ENCODE assay signal across 25 cellular contexts in the genomic region with DNA sequence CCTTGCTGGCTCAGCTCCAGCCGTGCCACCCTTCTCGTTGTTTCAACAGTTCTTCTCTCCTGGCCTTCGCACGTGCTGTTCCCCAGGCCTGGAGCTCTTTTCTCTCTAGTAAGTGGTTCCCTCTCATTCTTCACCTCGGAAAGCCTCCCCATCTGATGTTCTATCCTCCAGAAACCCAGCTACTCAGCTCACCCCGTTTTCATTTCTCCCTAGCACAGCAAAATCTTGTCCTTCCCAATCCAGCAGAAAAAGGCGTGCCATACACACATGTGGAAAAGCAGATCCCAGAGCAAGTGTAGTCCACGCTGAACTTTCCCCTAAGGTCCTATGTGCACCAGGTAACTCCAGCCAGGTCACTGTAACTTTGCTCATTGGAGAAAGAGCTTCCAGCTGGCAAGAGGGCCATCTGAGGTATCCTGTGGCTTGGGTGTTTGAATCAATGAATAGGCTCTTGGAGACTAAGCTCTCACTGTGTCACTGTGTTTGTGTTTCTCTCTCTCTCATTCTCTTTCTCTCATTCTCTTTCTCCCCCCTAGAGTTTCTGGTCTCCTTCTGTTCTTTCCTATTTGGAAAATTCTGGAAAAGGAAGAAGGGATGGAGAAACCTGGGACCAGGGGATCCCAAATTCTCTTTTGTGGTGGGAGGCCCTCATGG. TPM values are rescaled to one million over a fixed set of nuclear protein-coding genes. Genes with fewer than 3 reads are reported as not detected.
DNase-seq lines count a peak whose midpoint lies in the region; ATAC-seq and TF ChIP-seq lines count a peak whose summit lies in the region.
"Had no signal": no experiment of that assay in that cellular context is flagged by ENCODE, and none has a peak within 500 bp of the region (broad histone marks: within the 10 kb centered on the region; RNA-seq: fewer than 3 reads in every experiment).

No MANE protein-coding gene starts in this region.

- H3K4me2 ChIP-seq in Loucy (ENCODE audit: low read depth, low read length, poor library complexity, severe bottlenecking): no peak overlapping the region

- H3K79me2 ChIP-seq in Loucy (ENCODE audit: insufficient read depth, low read length): no peaks in the 10 kb centered on the region

- H4K20me1 ChIP-seq in Loucy (ENCODE audit: insufficient read depth, low read length, poor library complexity, severe bottlenecking): no peaks in the 10 kb centered on the region

- H3K4me1 ChIP-seq in Loucy (ENCODE audit: insufficient read depth, low read length, poor library complexity, severe bottlenecking): no peaks in the 10 kb centered on the region

- ATAC-seq in HG03097 (IDR thresholded peaks at IDR 0.05; ENCODE audit: low FRiP score, unreplicated experiment) (no peak), GM21423 (IDR thresholded peaks at IDR 0.05; ENCODE audit: unreplicated experiment) (no peak)
- ATAC-seq: A549; activated CD4-positive, CD25-positive, alpha-beta regulatory T cell treated with anti-CD3 and anti-CD28 coated beads, Interleukin-2, amount 50 U/mL, for 24 hours; PC-3; stimulated activated naive CD8-positive, alpha-beta T cell treated with anti-CD3 and anti-CD28 coated beads, Interleukin-15, amount 100 ng/mL, for 72 hours had no signal

- H2AFZ ChIP-seq in Loucy (ENCODE audit: low read length): peak overlapping the region; percentile 23; the same call in 1 of the 2 replicates

- no peak overlapping the region for H3K27ac Mint-ChIP-seq in T-helper 2 cell treated with Interferon-gamma antibody and Interleukin-4, amounts not matched to agents 5 μg/mL and 100 μg/mL, for 36 hours
- H3K27ac Mint-ChIP-seq in glutamatergic neuron (ENCODE audit: unreplicated experiment): peak overlapping the region; percentile 22
- peak overlapping the region; percentile 22 for H3K27ac Mint-ChIP-seq in progenitor cell of endocrine pancreas
- H3K27ac Mint-ChIP-seq: activated naive CD4-positive, alpha-beta T cell treated with anti-CD3 and anti-CD28 coated beads for 36 hours; stimulated activated naive CD8-positive, alpha-beta T cell treated with anti-CD3 and anti-CD28 coated beads, Interleukin-15, amount 100 ng/mL, for 72 hours had no signal

- H3K4me3 Mint-ChIP-seq in T-helper 2 cell treated with Interferon-gamma antibody and Interleukin-4, amounts not matched to agents 5 μg/mL and 100 μg/mL, for 36 hours: peak overlapping the region; percentile 1
- H3K4me3 Mint-ChIP-seq in glutamatergic neuron (ENCODE audit: unreplicated experiment) (peak overlapping the region; percentile 49), progenitor cell of endocrine pancreas (ENCODE audit: low read depth) (no peak overlapping the region)
- H3K4me3 Mint-ChIP-seq: activated naive CD4-positive, alpha-beta T cell treated with anti-CD3 and anti-CD28 coated beads for 36 hours; stimulated activated naive CD8-positive, alpha-beta T cell treated with anti-CD3 and anti-CD28 coated beads, Interleukin-15, amount 100 ng/mL, for 72 hours had no signal

- TF ChIP-seq CTCF in Loucy (conservative IDR thresholded peaks at IDR 0.05; ENCODE audit: low read length): no peak
- no peak for TF ChIP-seq CTCF in glutamatergic neuron (IDR thresholded peaks at IDR 0.05; ENCODE audit: partially characterized antibody, unreplicated experiment)
- TF ChIP-seq CTCF in progenitor cell of endocrine pancreas (IDR thresholded peaks at IDR 0.05; ENCODE audit: unreplicated experiment): no peak

- H3K9me3 Mint-ChIP-seq in T-helper 2 cell treated with Interferon-gamma antibody and Interleukin-4, amounts not matched to agents 5 μg/mL and 100 μg/mL, for 36 hours: no peaks in the 10 kb centered on the region
- peaks cover 6% of the 10 kb centered on the region for H3K9me3 Mint-ChIP-seq in glutamatergic neuron (ENCODE audit: unreplicated experiment)
- no peaks in the 10 kb centered on the region for H3K9me3 Mint-ChIP-seq in progenitor cell of endocrine pancreas (ENCODE audit: low read depth)
- H3K9me3 Mint-ChIP-seq: activated naive CD4-positive, alpha-beta T cell treated with anti-CD3 and anti-CD28 coated beads for 36 hours; CD4-positive, alpha-beta memory T cell; stimulated activated naive CD8-positive, alpha-beta T cell treated with anti-CD3 and anti-CD28 coated beads, Interleukin-15, amount 100 ng/mL, for 72 hours had no signal

- no peak for DNase-seq in T-helper 2 cell treated with Interferon-gamma antibody and Interleukin-4, amounts not matched to agents 5 μg/mL and 100 μg/mL, for 36 hours (ENCODE audit: low spot score)
- DNase-seq in T-helper 2 cell: no peak
- no peak for DNase-seq in glutamatergic neuron
- no peak for DNase-seq in progenitor cell of endocrine pancreas (ENCODE audit: low spot score, unreplicated experiment)
- DNase-seq in NCI-H1417 (lab: John Stamatoyannopoulos, UW): no peak
- DNase-seq: activated CD4-positive, alpha-beta T cell treated with anti-CD3 and anti-CD28 coated beads, Interleukin-2, amount 50 U/mL, for 48 hours; activated naive CD4-positive, alpha-beta T cell treated with anti-CD3 and anti-CD28 coated beads for 36 hours; CD4-positive, alpha-beta memory T cell; DMS 273 treated with DMSO at 0.1 percent for 48 hours; foreskin melanocyte; kidney glomerular epithelial cell; mammary epithelial cell; NCI-H1048; NCI-H1694; NK-92 treated with Interleukin-12 subunit alpha and Interleukin-12 subunit beta, amount 100 ng/mL, for 24 hours; PC-3; SK-N-SH; stimulated activated CD4-positive, alpha-beta T cell treated with anti-CD3 and anti-CD28 coated beads, Interleukin-1b, Interleukin-23, amount 100 ng/mL, for 48 hours; stimulated activated naive CD8-positive, alpha-beta T cell treated with anti-CD3 and anti-CD28 coated beads, Interleukin-15, amount 100 ng/mL, for 72 hours had no signal

- H3K27me3 Mint-ChIP-seq in T-helper 2 cell treated with Interferon-gamma antibody and Interleukin-4, amounts not matched to agents 5 μg/mL and 100 μg/mL, for 36 hours (ENCODE audit: low read depth): peaks cover 34% of the 10 kb centered on the region
- H3K27me3 Mint-ChIP-seq in glutamatergic neuron (ENCODE audit: unreplicated experiment) (peaks cover 7% of the 10 kb centered on the region), progenitor cell of endocrine pancreas (peaks cover 52% of the 10 kb centered on the region)

- H3K4me1 Mint-ChIP-seq in T-helper 2 cell treated with Interferon-gamma antibody and Interleukin-4, amounts not matched to agents 5 μg/mL and 100 μg/mL, for 36 hours (ENCODE audit: low read depth): peaks cover 6% of the 10 kb centered on the region
- H3K4me1 Mint-ChIP-seq in glutamatergic neuron (ENCODE audit: low read depth, unreplicated experiment): peaks cover 1% of the 10 kb centered on the region
- no peaks in the 10 kb centered on the region for H3K4me1 Mint-ChIP-seq in progenitor cell of endocrine pancreas (ENCODE audit: low read depth)

- no peaks in the 10 kb centered on the region for H3K9me2 ChIP-seq in Loucy (replicated peaks; ENCODE audit: low read depth, low read length)
- H3K9me2 ChIP-seq: SK-N-SH had no signal

- H3K9ac ChIP-seq in Loucy (ENCODE audit: low read depth, low read length, poor library complexity, severe bottlenecking): no peak overlapping the region
- H3K9ac ChIP-seq: SK-N-SH had no signal

- H3K36me3 Mint-ChIP-seq in T-helper 2 cell treated with Interferon-gamma antibody and Interleukin-4, amounts not matched to agents 5 μg/mL and 100 μg/mL, for 36 hours (ENCODE audit: low read depth): no peaks in the 10 kb centered on the region
- H3K36me3 Mint-ChIP-seq in glutamatergic neuron (ENCODE audit: unreplicated experiment) (no peaks in the 10 kb centered on the region), progenitor cell of endocrine pancreas (ENCODE audit: insufficient read depth) (no peaks in the 10 kb centered on the region)
- H3K36me3 Mint-ChIP-seq: CD4-positive, alpha-beta memory T cell had no signal

- no peaks in the 10 kb centered on the region for H3K27me3 ChIP-seq in Loucy (ENCODE audit: insufficient read depth, low read length, poor library complexity, severe bottlenecking)

- no peak overlapping the region for H3K4me3 ChIP-seq in Loucy (ENCODE audit: low read length, poor library complexity, severe bottlenecking)
- H3K4me3 ChIP-seq: breast epithelium had no signal

- no peaks in the 10 kb centered on the region for H3K9me3 ChIP-seq in Loucy (ENCODE audit: insufficient read depth, low read depth, low read length)
- H3K9me3 ChIP-seq: A549, breast epithelium, SK-N-SH had no signal

- no peaks in the 10 kb centered on the region for H3F3A ChIP-seq in Loucy (ENCODE audit: low read depth)

- no peaks in the 10 kb centered on the region for H3K36me3 ChIP-seq in Loucy (ENCODE audit: insufficient read depth, low read length)
- H3K36me3 ChIP-seq: breast epithelium had no signal

RNA-seq across cellular contexts. Expression of gene COLGALT1, which starts 49.0 kb away (rescaled TPM):
- 74.5 TPM for total RNA-seq in glutamatergic neuron (ENCODE audit: unreplicated experiment)
- total RNA-seq in progenitor cell of endocrine pancreas: 53.6 and 54.3 TPM in 2 replicates
